10 cellular contexts compared by ENCODE assay signal in the genomic region with DNA sequence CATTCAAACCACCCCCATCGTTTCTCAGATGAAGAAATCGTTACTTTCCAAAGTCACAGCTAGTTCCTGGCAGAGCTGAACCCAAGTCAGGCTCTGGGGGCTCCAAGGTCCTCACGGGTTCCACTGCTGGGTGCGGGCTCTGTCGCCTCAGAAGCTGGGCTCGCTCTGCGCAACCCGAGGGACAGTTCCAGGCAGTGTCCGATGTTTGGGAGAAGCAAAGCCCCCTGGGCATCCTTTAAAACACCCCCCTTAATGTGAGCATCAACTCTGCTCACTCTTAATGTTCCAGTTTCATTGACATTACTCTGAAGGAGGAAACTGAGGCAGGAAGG. TPM values are rescaled to one million over a fixed set of nuclear protein-coding genes. Genes with fewer than 3 reads are reported as not detected.
DNase-seq lines count a peak whose midpoint lies in the region; ATAC-seq and TF ChIP-seq lines count a peak whose summit lies in the region.
"Had no signal": no experiment of that assay in that cellular context is flagged by ENCODE, and none has a peak within 500 bp of the region (broad histone marks: within the 10 kb centered on the region; RNA-seq: fewer than 3 reads in every experiment).

No MANE protein-coding gene starts in this region.

- H3K4me3 ChIP-seq in endocrine pancreas (ENCODE audit: control insufficient read depth, insufficient read depth, low read length), result peak overlapping the region; percentile 0
- peak overlapping the region; percentile 67 to 69 for H3K4me3 ChIP-seq in muscle layer of colon (ENCODE audit: low read depth in 1 of 2, low read length in 2 of 2)
- H3K4me3 ChIP-seq in transverse colon, result peak overlapping the region in 2 of 4 donors; percentile 18 to 71

- H3K36me3 ChIP-seq in endocrine pancreas (ENCODE audit: control insufficient read depth, insufficient read depth, low read length) (no peaks in the 10 kb centered on the region), muscle layer of colon (ENCODE audit: insufficient read depth, low read length) (no peaks in the 10 kb centered on the region), transverse colon (no peaks in the 10 kb centered on the region)
- H3K36me3 ChIP-seq: BLaER1 had no signal

- peaks cover 7% of the 10 kb centered on the region for H3K4me1 Mint-ChIP-seq in activated naive CD4-positive, alpha-beta T cell treated with anti-CD3 and anti-CD28 coated beads for 36 hours (ENCODE audit: low read depth)

- H3K27ac ChIP-seq in muscle layer of colon (ENCODE audit: low read depth, low read length) (no peak overlapping the region), transverse colon (peak overlapping the region in 3 of 4 donors; percentile 56 to 70 (median 70))
- H3K27ac ChIP-seq: BLaER1 had no signal

- no peaks in the 10 kb centered on the region for H3K9me3 ChIP-seq in endocrine pancreas (ENCODE audit: control insufficient read depth, low read length)
- no peaks in the 10 kb centered on the region for H3K9me3 ChIP-seq in muscle layer of colon (ENCODE audit: low read length)
- H3K9me3 ChIP-seq in transverse colon, result no peaks in the 10 kb centered on the region

- intact Hi-C loops in activated naive CD4-positive, alpha-beta T cell treated with anti-CD3 and anti-CD28 coated beads for 36 hours (cut with micrococcal nuclease), result no loop called here
- intact Hi-C loops in transverse colon (cut with DNase I; ENCODE audit: low total_unique reads), result loop anchor here (10.0 kb wide), 1 partner anchor 118 kb away; no protein-coding TSS in a partner anchor

- ATAC-seq in HG02870 (IDR thresholded peaks at IDR 0.05; ENCODE audit: unreplicated experiment) (no peak), HG03108 (IDR thresholded peaks at IDR 0.05; ENCODE audit: unreplicated experiment) (no peak)

- peaks cover 3% of the 10 kb centered on the region for H3K27me3 Mint-ChIP-seq in activated naive CD4-positive, alpha-beta T cell treated with anti-CD3 and anti-CD28 coated beads for 36 hours (ENCODE audit: low read depth)

- CTCF ChIA-PET in activated naive CD4-positive, alpha-beta T cell treated with anti-CD3 and anti-CD28 coated beads for 36 hours (lab: Charles Lee), result interaction anchor here (0.7 to 1.5 kb wide), 6 partner anchors 8 to 149 kb away, joined by 3 to 5 read pairs (median 3); no protein-coding TSS in a partner anchor

- no peaks in the 10 kb centered on the region for H3K36me3 Mint-ChIP-seq in activated naive CD4-positive, alpha-beta T cell treated with anti-CD3 and anti-CD28 coated beads for 36 hours (ENCODE audit: low read depth)

- no peak overlapping the region for H3K27ac Mint-ChIP-seq in activated naive CD4-positive, alpha-beta T cell treated with anti-CD3 and anti-CD28 coated beads for 36 hours

- WGBS in transverse colon (ENCODE audit: low coverage in 1 of 2), 2 donors, result 50 to 83% methylated on average over 2 to 9 of the region's 9 CpGs

- H3K4me3 Mint-ChIP-seq in activated naive CD4-positive, alpha-beta T cell treated with anti-CD3 and anti-CD28 coated beads for 36 hours, result peak overlapping the region; percentile 68

- no peak for TF ChIP-seq EP300 in transverse colon (IDR thresholded peaks at IDR 0.05; ENCODE audit: low read depth)

- H3K9me3 Mint-ChIP-seq in activated naive CD4-positive, alpha-beta T cell treated with anti-CD3 and anti-CD28 coated beads for 36 hours, result no peaks in the 10 kb centered on the region

- in situ Hi-C loops in transverse colon (cut with MboI; ENCODE audit: low pct_ligation_motif_present in 1 of 4, low pct_unique_long_range_greater_than_20kb in 1 of 4, low sequenced_read_pairs in 3 of 4), result loop anchor here in 1 of 4 donors (10.0 kb wide), 1 partner anchor 118 kb away; no protein-coding TSS in a partner anchor

- no peak for TF ChIP-seq CTCF in transverse colon (IDR thresholded peaks at IDR 0.05)

- H3K4me1 ChIP-seq in endocrine pancreas (ENCODE audit: control insufficient read depth, insufficient read depth, low read length) (no peaks in the 10 kb centered on the region), muscle layer of colon (ENCODE audit: insufficient read depth, low read length) (peaks cover 4% of the 10 kb centered on the region), transverse colon (peaks cover 0 to 12% (median 10%) of the 10 kb centered on the region in 4 donors)

- H3K9ac ChIP-seq in endocrine pancreas (ENCODE audit: control insufficient read depth, insufficient read depth, low read length) (peak overlapping the region; percentile 0), muscle layer of colon (ENCODE audit: low read length) (peak overlapping the region; percentile 59)
- H3K9ac ChIP-seq: BLaER1 had no signal

- H3K27me3 ChIP-seq in endocrine pancreas (ENCODE audit: control insufficient read depth, insufficient read depth, low read length) (no peaks in the 10 kb centered on the region), muscle layer of colon (ENCODE audit: control insufficient read depth in 1 of 2, insufficient read depth in 2 of 2, low read length in 2 of 2) (no peaks in the 10 kb centered on the region), transverse colon (no peaks in the 10 kb centered on the region)

- DNase-seq in activated naive CD4-positive, alpha-beta T cell treated with anti-CD3 and anti-CD28 coated beads for 36 hours, result no peak
- DNase-seq in activated naive CD4-positive, alpha-beta T cell treated with anti-CD3 and anti-CD28 coated beads, Interleukin-2, amount 50 U/mL, for 16 hours, result no peak
- DNase-seq in transverse colon, result no peak
- no peak for DNase-seq in amniotic stem cell (lab: John Stamatoyannopoulos, UW)

- TF ChIP-seq POLR2A in transverse colon (IDR thresholded peaks at IDR 0.05), result no peak

RNA-seq across cellular contexts. Expression of a gene that starts 0.8 kb away (rescaled TPM):
- total RNA-seq in activated naive CD4-positive, alpha-beta T cell treated with anti-CD3 and anti-CD28 coated beads for 36 hours, result under 1 TPM; 0.45 to 0.79 TPM
- 10 to 100 TPM; 12.0 to 28.1 (median 19.0) TPM for total RNA-seq in transverse colon
- total RNA-seq: activated CD8-positive, alpha-beta memory T cell treated with anti-CD3 and anti-CD28 coated beads for 36 hours had no signal

Comparison
In these comparisons a context has a peak if more than half of its experiments do, and no peak if none do; other contexts are left out.
1. RNA of a gene that starts 0.8 kb away (total RNA-seq): 12.0 to 28.1 TPM in transverse colon; 0.45 to 0.79 TPM in activated naive CD4-positive, alpha-beta T cell treated with anti-CD3 and anti-CD28 coated beads for 36 hours; every median in the first group is over 4 times any median in the second.